In the genomic region with DNA sequence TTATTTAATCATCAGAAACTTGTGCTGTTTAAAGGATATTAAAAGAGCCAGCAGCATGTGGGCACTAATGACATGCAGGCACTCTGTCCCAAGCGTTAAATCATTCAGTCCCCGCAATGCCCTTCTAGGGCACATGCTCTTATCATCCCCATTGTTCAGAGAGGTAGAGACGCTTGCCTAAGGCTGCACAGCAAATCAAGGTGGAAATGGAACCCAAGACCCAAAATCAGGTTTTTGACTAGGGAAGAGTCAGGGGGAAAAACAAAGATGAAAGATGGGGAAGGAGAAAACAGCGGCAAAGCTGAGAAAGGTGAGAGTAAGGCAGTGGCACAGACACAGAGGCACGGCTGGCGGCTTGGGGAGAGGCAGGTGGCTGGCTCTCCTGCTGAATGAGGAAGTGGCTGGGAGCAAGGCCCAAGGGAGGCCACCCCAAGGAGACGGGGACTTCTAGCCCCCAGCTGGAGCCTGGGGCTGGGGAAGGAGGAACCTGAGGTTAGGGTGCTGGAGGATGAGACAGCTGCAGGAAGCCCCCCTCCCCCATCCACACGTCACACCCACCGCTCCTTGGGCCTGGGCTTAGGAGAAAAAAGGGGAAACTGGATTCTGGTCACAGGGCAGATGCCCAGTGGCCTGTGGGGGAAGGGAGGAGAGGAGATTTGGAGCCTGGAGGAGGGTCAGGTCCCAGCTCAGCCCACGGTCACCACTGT, we compare ENCODE assay signal across 9 cellular contexts. TPM values are rescaled to one million over a fixed set of nuclear protein-coding genes. Genes with fewer than 3 reads are reported as not detected.
DNase-seq lines count a peak whose midpoint lies in the region; ATAC-seq, FAIRE-seq and TF ChIP-seq lines count a peak whose summit lies in the region.
"Had no signal": no experiment of that assay in that cellular context is flagged by ENCODE, and none has a peak within 500 bp of the region (broad histone marks: within the 10 kb centered on the region; RNA-seq: fewer than 3 reads in every experiment).

No MANE protein-coding gene starts in this region.

- H3K27ac ChIP-seq in right atrium auricular region = peak overlapping the region; percentile 11 to 51

- H3K4me3 ChIP-seq in right atrium auricular region = no peak overlapping the region
- H3K4me3 ChIP-seq in MG63 = no peak overlapping the region

- peak overlapping the region; percentile 7 for H3K4me3 Mint-ChIP-seq in stimulated activated effector memory CD8-positive, alpha-beta T cell treated with anti-CD3 and anti-CD28 coated beads, Interleukin-12 subunit alpha, Interleukin-12 subunit beta, amount 100 ng/mL, for 72 hours
- H3K4me3 Mint-ChIP-seq: nephron had no signal

- H3K9me3 Mint-ChIP-seq in stimulated activated effector memory CD8-positive, alpha-beta T cell treated with anti-CD3 and anti-CD28 coated beads, Interleukin-12 subunit alpha, Interleukin-12 subunit beta, amount 100 ng/mL, for 72 hours = no peaks in the 10 kb centered on the region
- H3K9me3 Mint-ChIP-seq: nephron had no signal

- DNase-seq in GM19239 (ENCODE audit: insufficient read length, low spot score) = no peak
- peak; percentile 85 for DNase-seq in RPMI8226
- DNase-seq in right atrium auricular region (ENCODE audit: low spot score) = peak; percentile 75
- no peak for DNase-seq in stimulated activated effector memory CD8-positive, alpha-beta T cell treated with anti-CD3 and anti-CD28 coated beads, Interleukin-12 subunit alpha, Interleukin-12 subunit beta, amount 100 ng/mL, for 72 hours (ENCODE audit: low spot score in 2 of 2)
- DNase-seq in cerebellar nuclear complex (lab: John Stamatoyannopoulos, UW) = no peak
- no peak for DNase-seq in MG63

- H3K4me1 ChIP-seq in right atrium auricular region = no peaks in the 10 kb centered on the region

- H3K36me3 Mint-ChIP-seq in stimulated activated effector memory CD8-positive, alpha-beta T cell treated with anti-CD3 and anti-CD28 coated beads, Interleukin-12 subunit alpha, Interleukin-12 subunit beta, amount 100 ng/mL, for 72 hours = peaks cover 9% of the 10 kb centered on the region

- H3K4me1 Mint-ChIP-seq in stimulated activated effector memory CD8-positive, alpha-beta T cell treated with anti-CD3 and anti-CD28 coated beads, Interleukin-12 subunit alpha, Interleukin-12 subunit beta, amount 100 ng/mL, for 72 hours = peaks cover 56% of the 10 kb centered on the region
- H3K4me1 Mint-ChIP-seq: nephron had no signal

- TF ChIP-seq CTCF in right atrium auricular region (IDR thresholded peaks at IDR 0.05) = no peak

- FAIRE-seq in GM19239 (lab: Jason Lieb, UNC) = peak; percentile 69

- ATAC-seq in stimulated activated effector memory CD8-positive, alpha-beta T cell treated with anti-CD3 and anti-CD28 coated beads, Interleukin-12 subunit alpha, Interleukin-12 subunit beta, amount 100 ng/mL, for 72 hours = no peak
- ATAC-seq in HG02571 (IDR thresholded peaks at IDR 0.05; ENCODE audit: unreplicated experiment) (no peak), HG03280 (IDR thresholded peaks at IDR 0.05; ENCODE audit: unreplicated experiment) (no peak)

- H3K9me3 ChIP-seq in right atrium auricular region (no peaks in the 10 kb centered on the region), MG63 (no peaks in the 10 kb centered on the region)

- peak overlapping the region; percentile 89 for H3K27ac Mint-ChIP-seq in stimulated activated effector memory CD8-positive, alpha-beta T cell treated with anti-CD3 and anti-CD28 coated beads, Interleukin-12 subunit alpha, Interleukin-12 subunit beta, amount 100 ng/mL, for 72 hours
- H3K27ac Mint-ChIP-seq: nephron had no signal

- H3K27me3 ChIP-seq in right atrium auricular region = no peaks in the 10 kb centered on the region
- no peaks in the 10 kb centered on the region for H3K27me3 ChIP-seq in MG63

- H3K36me3 ChIP-seq in right atrium auricular region = no peaks in the 10 kb centered on the region
- H3K36me3 ChIP-seq in MG63 = no peaks in the 10 kb centered on the region

RNA-seq across cellular contexts. Expression of a gene that starts 1.0 kb away (rescaled TPM):
- 10 to 100 TPM; 26.1 to 85.4 TPM for total RNA-seq in right atrium auricular region
- total RNA-seq in MG63 (2014; rRNA removed; shearing (Covaris generic); ENCODE audit: low replicate concordance) = not detected in 2 replicates

RNA-seq across cellular contexts. Expression of a gene that starts 6.8 kb away (rescaled TPM):
- 1 to 10 TPM in 1 of 2 donors, not detected in 1; 3.3 TPM for total RNA-seq in right atrium auricular region
- total RNA-seq in MG63 (2014; rRNA removed; shearing (Covaris generic); ENCODE audit: low replicate concordance) = not detected in 2 replicates

RNA-seq across cellular contexts. Expression of a gene that starts 8.8 kb away (rescaled TPM):
- 1 to 10 TPM; 1.3 to 2.1 TPM for total RNA-seq in right atrium auricular region
- 0.81 and 2.1 TPM in 2 replicates for total RNA-seq in MG63 (2014; rRNA removed; shearing (Covaris generic); ENCODE audit: low replicate concordance)

RNA-seq across cellular contexts. Expression of a gene that starts 27.0 kb away (rescaled TPM):
- 10 to 100 TPM; 10.5 to 13.1 TPM for total RNA-seq in right atrium auricular region
- total RNA-seq in MG63 (2014; rRNA removed; shearing (Covaris generic); ENCODE audit: low replicate concordance) = 2.3 and 2.9 TPM in 2 replicates

RNA-seq across cellular contexts. Expression of a gene that starts 40.8 kb away (rescaled TPM):
- 10 to 100 TPM; 17.5 to 33.6 TPM for total RNA-seq in right atrium auricular region
- total RNA-seq in MG63 (2014; rRNA removed; shearing (Covaris generic); ENCODE audit: low replicate concordance) = 19.1 and 32.5 TPM in 2 replicates

Comparison
In these comparisons a context has a peak if more than half of its experiments do, and no peak if none do; other contexts are left out.
1. DNase-seq: peak in RPMI8226 (single experiment) and right atrium auricular region (single experiment); none in GM19239 (single experiment), stimulated activated effector memory CD8-positive, alpha-beta T cell treated with anti-CD3 and anti-CD28 coated beads, Interleukin-12 subunit alpha, Interleukin-12 subunit beta, amount 100 ng/mL, for 72 hours (0 of 2), cerebellar nuclear complex (0 of 2) and MG63 (single experiment).
2. RNA of a gene that starts 1.0 kb away (total RNA-seq): 26.1 to 85.4 TPM in right atrium auricular region; not detected in MG63; every median in the first group is over 10 times any median in the second.